Comparison of ENCODE assay signal across 8 cellular contexts in genomic region chr14:90599748-90600507, GRCh38.
DNase-seq lines count a peak whose midpoint lies in the region; ATAC-seq and TF ChIP-seq lines count a peak whose summit lies in the region.

No MANE protein-coding gene starts in this region.

- in situ Hi-C loops in SK-MEL-5 (cut with HindIII; ENCODE audit: low pct_unique_long_range_greater_than_20kb, low sequenced_read_pairs): no loop called here

- no peak for ATAC-seq in HG03159 (IDR thresholded peaks at IDR 0.05; ENCODE audit: unreplicated experiment)
- ATAC-seq in HG03571 (IDR thresholded peaks at IDR 0.05; ENCODE audit: unreplicated experiment): no peak
- no peak for ATAC-seq in GM19328 (IDR thresholded peaks at IDR 0.05; ENCODE audit: unreplicated experiment)

- TF ChIP-seq CTCF in HFFc6 (IDR thresholded peaks at IDR 0.05) (no peak), fibroblast of mammary gland (conservative IDR thresholded peaks at IDR 0.05; ENCODE audit: control insufficient read depth, insufficient read depth, low read depth, low read length) (no peak)

- no peaks in the 10 kb centered on the region; the same call in none of the 2 replicates for H3K27me3 Mint-ChIP-seq in HFFc6 (ENCODE audit: insufficient read depth)

- H3K4me3 ChIP-seq in fibroblast of mammary gland (ENCODE audit: control insufficient read depth, low read depth, low read length): no peak overlapping the region

- no peaks in the 10 kb centered on the region for H3K9me3 Mint-ChIP-seq in HFFc6

- DNase-seq in HFFc6 (no peak), SK-MEL-5 (ENCODE audit: low read depth, low spot score) (peak; percentile 2), fibroblast of mammary gland (ENCODE audit: low read depth) (peak; percentile 17), putamen (ENCODE audit: low spot score) (peak; percentile 78), iPS-NIHi7 (ENCODE audit: extremely low spot score) (no peak)

- no peaks in the 10 kb centered on the region for H3K36me3 Mint-ChIP-seq in HFFc6 (ENCODE audit: low read depth)

- peaks cover 19% of the 10 kb centered on the region for H3K4me1 Mint-ChIP-seq in HFFc6 (ENCODE audit: low read depth)

- H3K27ac Mint-ChIP-seq in HFFc6: peak overlapping the region; percentile 32

- H3K4me3 Mint-ChIP-seq in HFFc6: no peak overlapping the region

Comparison
In these comparisons a context has a peak if more than half of its experiments do, and no peak if none do; other contexts are left out.
1. DNase-seq: peak in SK-MEL-5 (single experiment), fibroblast of mammary gland (single experiment) and putamen (single experiment); none in HFFc6 (single experiment) and iPS-NIHi7 (single experiment).